ENCODE assay signal across 8 cellular contexts in the genomic region with DNA sequence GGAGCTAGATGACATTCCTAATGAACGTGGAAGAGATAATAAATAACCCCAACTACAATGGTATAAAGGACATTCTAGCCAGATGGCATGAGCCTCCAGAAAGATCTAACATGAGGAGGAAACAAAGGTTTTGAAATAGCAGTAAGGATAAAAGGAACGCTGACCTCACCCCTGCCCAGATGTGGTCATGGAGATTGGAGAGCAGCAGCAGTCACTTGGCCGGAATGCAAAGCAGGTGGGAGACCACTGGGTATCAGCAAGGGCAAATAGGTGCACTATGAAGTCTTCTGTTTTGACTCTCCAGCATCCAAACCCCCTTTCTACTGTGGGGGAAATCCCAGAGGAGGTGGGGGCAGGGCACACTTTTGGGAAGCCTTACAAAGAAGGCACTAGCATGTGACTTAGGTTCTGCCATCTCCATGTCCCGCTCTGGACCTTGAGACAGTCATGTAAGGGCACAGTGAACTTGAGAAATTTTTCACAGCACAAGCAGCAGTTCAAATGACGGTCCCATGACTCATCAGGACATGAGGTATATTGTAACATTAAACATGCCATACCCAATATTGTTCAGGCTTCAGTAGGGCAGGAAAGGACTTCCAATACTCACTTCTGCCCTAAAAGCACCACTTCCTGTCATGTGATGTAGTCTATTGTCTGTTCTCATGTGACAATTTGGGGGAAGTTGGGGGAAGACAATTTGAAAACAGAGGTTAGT. TPM values are rescaled to one million over a fixed set of nuclear protein-coding genes. Genes with fewer than 3 reads are reported as not detected.
DNase-seq lines count a peak whose midpoint lies in the region; ATAC-seq and TF ChIP-seq lines count a peak whose summit lies in the region.

No MANE protein-coding gene starts in this region.

- no peak overlapping the region for H3K4me3 ChIP-seq in coronary artery

- no peak overlapping the region for H3K27ac ChIP-seq in coronary artery

- no peak overlapping the region for H3K4me3 Mint-ChIP-seq in activated naive CD4-positive, alpha-beta T cell treated with anti-CD3 and anti-CD28 coated beads, Interleukin-2, amount 10 ng/mL, durations not matched to agents 7 days and 5 days

- H3K9me3 Mint-ChIP-seq in activated naive CD4-positive, alpha-beta T cell treated with anti-CD3 and anti-CD28 coated beads, Interleukin-2, amount 10 ng/mL, durations not matched to agents 7 days and 5 days = no peaks in the 10 kb centered on the region

- no peak overlapping the region for H3K27ac Mint-ChIP-seq in activated naive CD4-positive, alpha-beta T cell treated with anti-CD3 and anti-CD28 coated beads, Interleukin-2, amount 10 ng/mL, durations not matched to agents 7 days and 5 days

- no peak for TF ChIP-seq CTCF in coronary artery (IDR thresholded peaks at IDR 0.05)

- CTCF ChIA-PET in activated naive CD4-positive, alpha-beta T cell treated with anti-CD3 and anti-CD28 coated beads, Interleukin-2, amount 10 ng/mL, durations not matched to agents 7 days and 5 days (lab: Charles Lee) = no interaction called here

- H3K27me3 Mint-ChIP-seq in activated naive CD4-positive, alpha-beta T cell treated with anti-CD3 and anti-CD28 coated beads, Interleukin-2, amount 10 ng/mL, durations not matched to agents 7 days and 5 days = no peaks in the 10 kb centered on the region

- no peak for ATAC-seq in GM19328 (IDR thresholded peaks at IDR 0.05; ENCODE audit: unreplicated experiment)

- no peaks in the 10 kb centered on the region for H3K36me3 Mint-ChIP-seq in activated naive CD4-positive, alpha-beta T cell treated with anti-CD3 and anti-CD28 coated beads, Interleukin-2, amount 10 ng/mL, durations not matched to agents 7 days and 5 days

- peak; percentile 21 for DNase-seq in activated naive CD4-positive, alpha-beta T cell treated with anti-CD3 and anti-CD28 coated beads, Interleukin-2, amount 10 ng/mL, durations not matched to agents 7 days and 5 days
- DNase-seq in activated naive CD4-positive, alpha-beta T cell (lab: John Stamatoyannopoulos, UW) = no peak
- DNase-seq in NAMALWA (ENCODE audit: low spot score) (peak; percentile 3), dermis blood vessel endothelial cell (peak; percentile 98), NCI-H146 (lab: John Stamatoyannopoulos, UW) (no peak), coronary artery (ENCODE audit: low spot score) (no peak)
- DNase-seq in stimulated activated CD8-positive, alpha-beta memory T cell treated with anti-CD3 and anti-CD28 coated beads, Interleukin-4, amount 100 ng/mL, for 48 hours = peak; percentile 27

- H3K4me1 Mint-ChIP-seq in activated naive CD4-positive, alpha-beta T cell treated with anti-CD3 and anti-CD28 coated beads, Interleukin-2, amount 10 ng/mL, durations not matched to agents 7 days and 5 days = peaks cover 18% of the 10 kb centered on the region

RNA-seq across cellular contexts. Expression of a gene that starts 55.2 kb away (rescaled TPM):
- total RNA-seq in dermis blood vessel endothelial cell = 14.3 and 14.8 TPM in 2 replicates

RNA-seq across cellular contexts. Expression of a gene that starts 55.3 kb away (rescaled TPM):
- 9.0 and 38.6 TPM in 2 replicates for total RNA-seq in dermis blood vessel endothelial cell

Comparison
In these comparisons a context has a peak if more than half of its experiments do, and no peak if none do; other contexts are left out.
1. DNase-seq: peak in activated naive CD4-positive, alpha-beta T cell treated with anti-CD3 and anti-CD28 coated beads, Interleukin-2, amount 10 ng/mL, durations not matched to agents 7 days and 5 days (single experiment), NAMALWA (single experiment), dermis blood vessel endothelial cell (single experiment) and stimulated activated CD8-positive, alpha-beta memory T cell treated with anti-CD3 and anti-CD28 coated beads, Interleukin-4, amount 100 ng/mL, for 48 hours (single experiment); none in activated naive CD4-positive, alpha-beta T cell (0 of 4), NCI-H146 (single experiment) and coronary artery (single experiment).